ENCODE assay signal across 12 cellular contexts in the genomic region with DNA sequence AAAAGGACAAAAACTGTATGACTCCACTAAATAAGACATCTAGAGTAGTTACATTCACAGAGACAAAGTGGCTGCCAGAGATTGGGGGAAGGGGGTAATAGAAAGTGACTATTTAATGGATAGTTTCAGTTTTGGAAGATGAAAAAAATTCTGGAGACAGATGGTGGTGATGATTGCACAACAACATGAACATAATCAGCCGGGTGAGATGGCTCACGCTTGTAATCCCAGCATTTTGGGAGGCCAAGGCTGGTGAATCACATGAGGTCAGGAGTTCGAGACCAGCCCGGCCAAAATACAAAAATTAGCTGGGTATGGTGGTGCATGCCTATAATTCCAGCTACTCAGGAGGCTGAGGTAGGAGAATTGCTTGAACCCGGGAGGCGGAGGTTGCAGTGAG. TPM values are rescaled to one million over a fixed set of nuclear protein-coding genes. Genes with fewer than 3 reads are reported as not detected.
DNase-seq lines count a peak whose midpoint lies in the region; ATAC-seq and TF ChIP-seq lines count a peak whose summit lies in the region.
"Had no signal": no experiment of that assay in that cellular context is flagged by ENCODE, and none has a peak within 500 bp of the region (broad histone marks: within the 10 kb centered on the region; RNA-seq: fewer than 3 reads in every experiment).

No MANE protein-coding gene starts in this region.

- 85% methylated on average over 4 of the region's 6 CpGs for WGBS in mesenchymal stem cell

- TF ChIP-seq CTCF in BJ (IDR thresholded peaks at IDR 0.05; ENCODE audit: insufficient read depth, low read depth, low read length): no peak
- no peak for TF ChIP-seq CTCF in astrocyte of the spinal cord (IDR thresholded peaks at IDR 0.05; ENCODE audit: low read depth, low read length)

- H3K4me2 ChIP-seq in mesenchymal stem cell (ENCODE audit: low read length, poor library complexity, severe bottlenecking): no peak overlapping the region

- no peak overlapping the region for H4K8ac ChIP-seq in mesenchymal stem cell (ENCODE audit: low read length)

- H3K36me3 ChIP-seq in BJ (ENCODE audit: control insufficient read depth, insufficient read depth, low read length): peaks cover 3% of the 10 kb centered on the region
- H3K36me3 ChIP-seq in mesenchymal stem cell (ENCODE audit: control insufficient read depth in 1 of 2, insufficient read depth in 2 of 2, low read depth in 1 of 2, low read length in 2 of 2): peaks cover 26 to 79% of the 10 kb centered on the region in 2 experiments

- H2AK5ac ChIP-seq in mesenchymal stem cell (ENCODE audit: low read length, severe bottlenecking): no peak overlapping the region

- H3K4me3 ChIP-seq in BJ (ENCODE audit: low read depth, low read length) (no peak overlapping the region), astrocyte of the spinal cord (ENCODE audit: low read depth, low read length) (no peak overlapping the region), mesenchymal stem cell (ENCODE audit: insufficient read depth in 1 of 2, low read depth in 1 of 2, low read length in 2 of 2) (no peak overlapping the region)
- H3K4me3 ChIP-seq: left lung had no signal

- H3K4me1 ChIP-seq in mesenchymal stem cell (ENCODE audit: control insufficient read depth, insufficient read depth, low read depth, low read length): no peaks in the 10 kb centered on the region
- H3K4me1 ChIP-seq: left lung had no signal

- no peak overlapping the region for H2BK15ac ChIP-seq in mesenchymal stem cell (ENCODE audit: low read depth, poor library complexity, severe bottlenecking)

- no peak overlapping the region for H3K14ac ChIP-seq in mesenchymal stem cell (ENCODE audit: low read length in 2 of 2)

- DNase-seq in BJ (ENCODE audit: low read depth): peak; percentile 56
- DNase-seq in M059J (ENCODE audit: low read depth): peak; percentile 54
- peak; percentile 29 for DNase-seq in astrocyte of the spinal cord (ENCODE audit: low read depth, low spot score)
- DNase-seq in mesenchymal stem cell: peak; percentile 70
- DNase-seq in stimulated activated naive CD8-positive, alpha-beta T cell treated with anti-CD3 and anti-CD28 coated beads, Interleukin-15, Interleukin-2, amounts not matched to agents 100 U/mL and 50 U/mL, for 24 hours: no peak
- DNase-seq in NCI-H2196 (lab: John Stamatoyannopoulos, UW; ENCODE audit: unreplicated experiment): no peak
- DNase-seq: activated CD8-positive, alpha-beta T cell treated with anti-CD3 and anti-CD28 coated beads for 36 hours; H9; left lung; natural killer cell; right cardiac atrium had no signal

- H2BK12ac ChIP-seq in mesenchymal stem cell (ENCODE audit: low read length in 2 of 2): no peak overlapping the region

- no peak overlapping the region for H3K23ac ChIP-seq in mesenchymal stem cell (ENCODE audit: low read length in 2 of 2)

- peak overlapping the region; percentile 8 for H3K9ac ChIP-seq in mesenchymal stem cell (ENCODE audit: low read length)

- H3K27me3 ChIP-seq in BJ (ENCODE audit: control insufficient read depth, insufficient read depth, low read length) (no peaks in the 10 kb centered on the region), mesenchymal stem cell (ENCODE audit: control insufficient read depth in 1 of 2, insufficient read depth in 1 of 2, low read length in 2 of 2) (no peaks in the 10 kb centered on the region)
- H3K27me3 ChIP-seq: left lung had no signal

- POLR2A ChIA-PET in BJ (lab: Charles Lee): no interaction called here

- H2BK120ac ChIP-seq in mesenchymal stem cell (ENCODE audit: low read depth, low read length): no peak overlapping the region

- no peak overlapping the region for H3K4ac ChIP-seq in mesenchymal stem cell (ENCODE audit: low read depth in 1 of 2, low read length in 2 of 2)

- CTCF ChIA-PET in BJ (lab: Yijun Ruan, JAX): no interaction called here

- H3K27ac ChIP-seq in mesenchymal stem cell (ENCODE audit: low read length, poor library complexity, severe bottlenecking): no peak overlapping the region
- H3K27ac ChIP-seq: left lung had no signal

- ATAC-seq in esophagus mucosa: no peak
- ATAC-seq in stimulated activated naive CD8-positive, alpha-beta T cell treated with anti-CD3 and anti-CD28 coated beads, Interleukin-15, Interleukin-2, amounts not matched to agents 100 U/mL and 50 U/mL, for 24 hours: no peak
- ATAC-seq: activated CD8-positive, alpha-beta T cell treated with anti-CD3 and anti-CD28 coated beads for 36 hours; left lung; natural killer cell; right cardiac atrium had no signal

- H2AFZ ChIP-seq in mesenchymal stem cell (ENCODE audit: low read depth, low read length): no peak overlapping the region

- no peak overlapping the region for H2BK5ac ChIP-seq in mesenchymal stem cell (ENCODE audit: low read depth, low read length, poor library complexity, severe bottlenecking)

- H3K79me1 ChIP-seq in mesenchymal stem cell (replicated peaks; ENCODE audit: low read length, poor library complexity, severe bottlenecking): peaks cover 17% of the 10 kb centered on the region

- no peaks in the 10 kb centered on the region for H3K9me3 ChIP-seq in mesenchymal stem cell (ENCODE audit: control insufficient read depth, low read length)
- H3K9me3 ChIP-seq: left lung had no signal

- in situ Hi-C loops in astrocyte of the spinal cord (cut with HindIII; ENCODE audit: low sequenced_read_pairs): no loop called here

- no peak overlapping the region for H4K91ac ChIP-seq in mesenchymal stem cell (ENCODE audit: low read length)

- H3K18ac ChIP-seq in mesenchymal stem cell (ENCODE audit: low read depth in 1 of 2, low read length in 2 of 2): no peak overlapping the region

RNA-seq across cellular contexts. Expression of a gene that starts 40.5 kb away (rescaled TPM):
- 21.6 and 29.0 TPM in 2 replicates for polyA plus RNA-seq in BJ (2011; rRNA removed)
- 23.3 and 25.4 TPM in 2 replicates for polyA minus RNA-seq in BJ (2011; rRNA and poly(A)+ RNA removed)
- 16.4 and 29.2 TPM in 2 replicates for total RNA-seq in M059J (2014; rRNA removed; shearing (Covaris generic))
- 20.7 TPM for polyA plus RNA-seq in mesenchymal stem cell (2013, experiment 1 of 2)
- 21.8 TPM for polyA plus RNA-seq in mesenchymal stem cell (2013, experiment 2 of 2)
- total RNA-seq in esophagus mucosa: 18.2 TPM

RNA-seq across cellular contexts. Expression of a gene that starts 53.3 kb away (rescaled TPM):
- 40.9 and 56.0 TPM in 2 replicates for polyA plus RNA-seq in BJ (2011; rRNA removed)
- 19.6 and 23.3 TPM in 2 replicates for polyA minus RNA-seq in BJ (2011; rRNA and poly(A)+ RNA removed)
- 104 and 120 TPM in 2 replicates for total RNA-seq in M059J (2014; rRNA removed; shearing (Covaris generic))
- 73.7 TPM for polyA plus RNA-seq in mesenchymal stem cell (2013, experiment 1 of 2)
- 76.8 TPM for polyA plus RNA-seq in mesenchymal stem cell (2013, experiment 2 of 2)
- 17.4 TPM for total RNA-seq in esophagus mucosa

RNA-seq across cellular contexts. Expression of a gene that starts 54.2 kb away (rescaled TPM):
- 1.1 and 1.2 TPM in 2 replicates for polyA plus RNA-seq in BJ (2011; rRNA removed)
- polyA minus RNA-seq in BJ (2011; rRNA and poly(A)+ RNA removed): 1.9 and 2.0 TPM in 2 replicates
- total RNA-seq in M059J (2014; rRNA removed; shearing (Covaris generic)): 0.10 and 0.15 TPM in 2 replicates
- 14.9 TPM for polyA plus RNA-seq in mesenchymal stem cell (2013, experiment 1 of 2)
- polyA plus RNA-seq in mesenchymal stem cell (2013, experiment 2 of 2): 17.1 TPM
- 0.60 TPM for total RNA-seq in esophagus mucosa

Comparison
In these comparisons a context has a peak if more than half of its experiments do, and no peak if none do; other contexts are left out.
1. DNase-seq: peak in BJ (single experiment), M059J (single experiment), astrocyte of the spinal cord (single experiment) and mesenchymal stem cell (single experiment); none in stimulated activated naive CD8-positive, alpha-beta T cell treated with anti-CD3 and anti-CD28 coated beads, Interleukin-15, Interleukin-2, amounts not matched to agents 100 U/mL and 50 U/mL, for 24 hours (single experiment) and NCI-H2196 (single experiment).